Comparison of ENCODE assay signal across 8 cellular contexts in genomic region chr19:50326101-50326664, GRCh38. TPM values are rescaled to one million over a fixed set of nuclear protein-coding genes. Genes with fewer than 3 reads are reported as not detected.
DNase-seq lines count a peak whose midpoint lies in the region; ATAC-seq, FAIRE-seq and TF ChIP-seq lines count a peak whose summit lies in the region.

No MANE protein-coding gene starts in this region.

- H3K4me1 ChIP-seq in OCI-LY3 (ENCODE audit: low read length) (peaks cover 24% of the 10 kb centered on the region), spleen (peaks cover 5 to 55% (median 34%) of the 10 kb centered on the region in 6 donors)

- H3K27ac ChIP-seq in OCI-LY3 (ENCODE audit: low read length) = no peak overlapping the region
- no peak overlapping the region for H3K27ac ChIP-seq in spleen

- DNase-seq in activated T-cell treated with anti-CD3 and anti-CD28 coated beads, Interleukin-2, amount 50 U/mL, for 72 hours = no peak
- DNase-seq in activated T-cell treated with anti-CD3 and anti-CD28 coated beads, Interleukin-2, amount 50 U/mL, for 1 hour = no peak
- no peak for DNase-seq in glutamatergic neuron
- DNase-seq in spleen = peak; percentile 69
- no peak for DNase-seq in GM12891 (ENCODE audit: insufficient read length, low spot score)
- no peak for DNase-seq in activated effector memory CD4-positive, alpha-beta T cell treated with Interleukin-2 at 50 U/mL for 16 hours
- DNase-seq in midbrain (lab: John Stamatoyannopoulos, UW) = no peak

- H3K4me2 ChIP-seq in OCI-LY3 (ENCODE audit: low read length) = peak overlapping the region; percentile 84

- no peak overlapping the region for H3K27ac Mint-ChIP-seq in activated T-cell treated with anti-CD3 and anti-CD28 coated beads, Interleukin-2, amount 50 U/mL, for 72 hours
- H3K27ac Mint-ChIP-seq in glutamatergic neuron (ENCODE audit: unreplicated experiment) = no peak overlapping the region

- H3K9me3 ChIP-seq in OCI-LY3 (ENCODE audit: insufficient read depth, low read length) (no peaks in the 10 kb centered on the region), spleen (peaks cover 0 to 29% (median 0%) of the 10 kb centered on the region in 8 donors)

- no peak for ATAC-seq in activated T-cell treated with anti-CD3 and anti-CD28 coated beads, Interleukin-2, amount 50 U/mL, for 72 hours (replicated peaks in 1 of 2)

- H3K4me3 ChIP-seq in OCI-LY3 (ENCODE audit: low read length) (peak overlapping the region; percentile 69), spleen (peak overlapping the region in 1 of 8 donors; percentile 44)

- H3K9ac ChIP-seq in OCI-LY3 (ENCODE audit: low read length) = peak overlapping the region; percentile 5; the same call in 1 of the 2 replicates

- intact Hi-C loops in spleen (cut with DNase I; ENCODE audit: low total_unique reads) = no loop called here

- WGBS in spleen, 5 donors = 4 to 7% (median 6%) methylated on average over 21 to 26 of the region's 26 CpGs

- H3K27me3 Mint-ChIP-seq in activated T-cell treated with anti-CD3 and anti-CD28 coated beads, Interleukin-2, amount 50 U/mL, for 72 hours (ENCODE audit: low read depth) = peaks cover 50% of the 10 kb centered on the region
- peaks cover 31% of the 10 kb centered on the region for H3K27me3 Mint-ChIP-seq in glutamatergic neuron (ENCODE audit: unreplicated experiment)

- peak overlapping the region; percentile 80 to 85 for H3K4me3 Mint-ChIP-seq in activated T-cell treated with anti-CD3 and anti-CD28 coated beads, Interleukin-2, amount 50 U/mL, for 72 hours
- peak overlapping the region; percentile 84 for H3K4me3 Mint-ChIP-seq in glutamatergic neuron (ENCODE audit: unreplicated experiment)

- H3K9me3 Mint-ChIP-seq in activated T-cell treated with anti-CD3 and anti-CD28 coated beads, Interleukin-2, amount 50 U/mL, for 72 hours = peaks cover 0 to 5% of the 10 kb centered on the region in 2 donors
- H3K9me3 Mint-ChIP-seq in glutamatergic neuron (ENCODE audit: unreplicated experiment) = peaks cover 25% of the 10 kb centered on the region

- FAIRE-seq in GM12891 (lab: Jason Lieb, UNC) = no peak

- TF ChIP-seq CTCF in OCI-LY3 (IDR thresholded peaks at IDR 0.05; ENCODE audit: low read depth, low read length) = no peak
- no peak for TF ChIP-seq CTCF in glutamatergic neuron (IDR thresholded peaks at IDR 0.05; ENCODE audit: partially characterized antibody, unreplicated experiment)
- TF ChIP-seq CTCF in spleen (IDR thresholded peaks at IDR 0.05 in 8 of 11, conservative IDR thresholded peaks at IDR 0.05 in 3 of 11) = no peak

- peaks cover 2% of the 10 kb centered on the region for H3K36me3 ChIP-seq in OCI-LY3 (replicated peaks; ENCODE audit: low read depth, low read length)
- H3K36me3 ChIP-seq in spleen = peaks cover 0 to 11% (median 0%) of the 10 kb centered on the region in 6 donors

- H3K4me1 Mint-ChIP-seq in activated T-cell treated with anti-CD3 and anti-CD28 coated beads, Interleukin-2, amount 50 U/mL, for 72 hours (ENCODE audit: low read depth) = peaks cover 50% of the 10 kb centered on the region
- H3K4me1 Mint-ChIP-seq in glutamatergic neuron (ENCODE audit: low read depth, unreplicated experiment) = peaks cover 28% of the 10 kb centered on the region

- no peaks in the 10 kb centered on the region for H3K79me2 ChIP-seq in OCI-LY3 (ENCODE audit: low read length)

- peaks cover 10 to 15% of the 10 kb centered on the region in 2 donors for H3K36me3 Mint-ChIP-seq in activated T-cell treated with anti-CD3 and anti-CD28 coated beads, Interleukin-2, amount 50 U/mL, for 72 hours (ENCODE audit: insufficient read depth in 2 of 2)
- H3K36me3 Mint-ChIP-seq in glutamatergic neuron (ENCODE audit: unreplicated experiment) = peaks cover 10% of the 10 kb centered on the region

- H2AFZ ChIP-seq in OCI-LY3 (ENCODE audit: low read depth, low read length) = no peak overlapping the region

- H3K27me3 ChIP-seq in OCI-LY3 (ENCODE audit: low read depth, low read length) (no peaks in the 10 kb centered on the region), spleen (replicated peaks in 1 of 7) (peaks cover 0 to 66% (median 47%) of the 10 kb centered on the region in 7 donors)

- H4K20me1 ChIP-seq in OCI-LY3 (ENCODE audit: insufficient read depth, low read length) = no peaks in the 10 kb centered on the region

- TF ChIP-seq POLR2A in spleen (IDR thresholded peaks at IDR 0.05) = no peak
- no peak for TF ChIP-seq POLR2A in GM12891 (IDR thresholded peaks at IDR 0.05; ENCODE audit: low read depth, low read length)

TF ChIP-seq in GM12891, 5 proteins besides CTCF, POLR2A, EP300 and RAD21:
- TF ChIP-seq SPI1 (IDR thresholded peaks at IDR 0.05; ENCODE audit: low read depth, low read length) (no peak), PAX5 (IDR thresholded peaks at IDR 0.05; ENCODE audit: insufficient read depth, low read length, severe bottlenecking) (no peak), TAF1 (IDR thresholded peaks at IDR 0.05; ENCODE audit: low read depth, low read length) (no peak), POLR2AphosphoS5 (IDR thresholded peaks at IDR 0.05; ENCODE audit: low read depth, low read length) (no peak), POU2F2 (IDR thresholded peaks at IDR 0.05; ENCODE audit: low read depth, low read length) (no peak)

RNA-seq across cellular contexts. Expression of gene KCNC3, which starts 3.0 kb away (rescaled TPM):
- total RNA-seq in activated T-cell treated with anti-CD3 and anti-CD28 coated beads, Interleukin-2, amount 50 U/mL, for 72 hours = 1 to 10 TPM; 5.2 to 8.3 TPM
- 10.6 TPM for total RNA-seq in glutamatergic neuron (ENCODE audit: unreplicated experiment)
- total RNA-seq in spleen = 10 to 100 TPM in 2 of 7 donors, 1 to 10 TPM in 5; 2.6 to 20.8 (median 7.1) TPM
- 1 to 10 TPM in 1 of 3 donors, under 1 TPM in 2; 0.72 to 2.6 (median 0.74) TPM for polyA plus RNA-seq in spleen
- 2.3 TPM for polyA plus RNA-seq in GM12891 (2012; ENCODE audit: low read depth, missing spikeins)

RNA-seq across cellular contexts. Expression of gene NAPSA, which starts 39.3 kb away (rescaled TPM):
- 10 to 100 TPM; 43.2 to 53.3 TPM for total RNA-seq in activated T-cell treated with anti-CD3 and anti-CD28 coated beads, Interleukin-2, amount 50 U/mL, for 72 hours
- total RNA-seq in glutamatergic neuron (ENCODE audit: unreplicated experiment) = 0.88 TPM
- total RNA-seq in spleen = 1 to 10 TPM; 1.5 to 3.4 (median 2.3) TPM
- polyA plus RNA-seq in spleen = 1 to 10 TPM; 4.5 to 6.4 (median 5.0) TPM
- polyA plus RNA-seq in GM12891 (2012; ENCODE audit: low read depth, missing spikeins) = 21.5 TPM

RNA-seq across cellular contexts. Expression of gene NR1H2, which starts 50.1 kb away (rescaled TPM):
- 10 to 100 TPM; 68.2 to 80.1 TPM for total RNA-seq in activated T-cell treated with anti-CD3 and anti-CD28 coated beads, Interleukin-2, amount 50 U/mL, for 72 hours
- total RNA-seq in glutamatergic neuron (ENCODE audit: unreplicated experiment) = 28.3 TPM
- total RNA-seq in spleen = 10 to 100 TPM; 59.9 to 96.0 (median 84.8) TPM
- polyA plus RNA-seq in spleen = 10 to 100 TPM; 53.1 to 75.5 (median 55.8) TPM
- 33.6 TPM for polyA plus RNA-seq in GM12891 (2012; ENCODE audit: low read depth, missing spikeins)

RNA-seq across cellular contexts. Expression of gene POLD1, which starts 58.0 kb away (rescaled TPM):
- total RNA-seq in activated T-cell treated with anti-CD3 and anti-CD28 coated beads, Interleukin-2, amount 50 U/mL, for 72 hours = 100 to 1,000 TPM; 133 to 162 TPM
- total RNA-seq in glutamatergic neuron (ENCODE audit: unreplicated experiment) (38.9 TPM), spleen (10 to 100 TPM; 26.5 to 39.9 (median 28.2) TPM)
- polyA plus RNA-seq in spleen = 10 to 100 TPM; 50.9 to 66.6 (median 66.5) TPM
- 63.4 TPM for polyA plus RNA-seq in GM12891 (2012; ENCODE audit: low read depth, missing spikeins)

Comparison
In these comparisons a context has a peak if more than half of its experiments do, and no peak if none do; other contexts are left out.
1. RNA of gene NAPSA, which starts 39.3 kb away (total RNA-seq): 43.2 to 53.3 TPM in activated T-cell treated with anti-CD3 and anti-CD28 coated beads, Interleukin-2, amount 50 U/mL, for 72 hours; 1.5 to 3.4 TPM in spleen and 0.88 TPM in glutamatergic neuron (single experiment); every median in the first group is over 10 times any median in the second.